Comparison of ENCODE assay signal across 19 cellular contexts in the genomic region with DNA sequence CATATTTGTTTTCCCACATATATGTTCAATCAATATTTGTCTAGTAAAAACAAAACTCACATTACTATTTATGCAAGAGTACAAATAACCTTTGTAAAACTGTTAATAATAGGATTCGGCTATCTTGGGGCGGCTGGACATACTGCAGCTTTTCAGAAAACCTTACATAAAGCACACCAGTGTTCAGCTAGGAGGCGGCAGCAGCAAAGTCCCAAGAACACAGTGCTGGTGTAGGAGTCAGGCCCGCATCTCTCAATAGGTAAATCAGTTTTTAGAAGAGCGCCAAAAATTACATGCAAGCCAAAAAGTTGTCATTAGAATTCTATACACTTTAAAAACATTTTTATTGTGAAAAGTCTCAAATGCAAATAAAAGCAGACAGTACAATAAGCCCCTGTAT. TPM values are rescaled to one million over a fixed set of nuclear protein-coding genes. Genes with fewer than 3 reads are reported as not detected.
A peak's percentile ranks its signal among the peaks of the same experiment; 100 is the strongest.
DNase-seq lines count a peak whose midpoint lies in the region; ATAC-seq, FAIRE-seq and TF ChIP-seq lines count a peak whose summit lies in the region.
"Had no signal": no experiment of that assay in that cellular context is flagged by ENCODE, and none has a peak within 500 bp of the region (broad histone marks: within the 10 kb centered on the region; RNA-seq: fewer than 3 reads in every experiment).

No MANE protein-coding gene starts in this region.

- 88% methylated on average over 5 of the region's 5 CpGs for WGBS in esophagus muscularis mucosa

- TF ChIP-seq CTCF in activated B cell treated with CpG ODN at 0.5 μM for 24 hours (IDR thresholded peaks at IDR 0.05), result no peak
- TF ChIP-seq CTCF in esophagus muscularis mucosa (IDR thresholded peaks at IDR 0.05), result no peak
- TF ChIP-seq CTCF in upper lobe of right lung (IDR thresholded peaks at IDR 0.05), result no peak

- H4K20me1 ChIP-seq in BLaER1, result peaks cover 100% of the 10 kb centered on the region

- H3K27me3 Mint-ChIP-seq in activated B cell treated with CpG ODN at 0.5 μM for 24 hours (no peaks in the 10 kb centered on the region), naive B cell (no peaks in the 10 kb centered on the region)

- TF ChIP-seq POLR2A in esophagus muscularis mucosa (IDR thresholded peaks at IDR 0.05; ENCODE audit: low read depth), result no peak

- no peaks in the 10 kb centered on the region for H3K27me3 ChIP-seq in BLaER1
- no peaks in the 10 kb centered on the region for H3K27me3 ChIP-seq in esophagus muscularis mucosa
- H3K27me3 ChIP-seq in upper lobe of right lung, result no peaks in the 10 kb centered on the region
- H3K27me3 ChIP-seq: SJSA1 had no signal

- H3K4me3 Mint-ChIP-seq in activated B cell treated with CpG ODN at 0.5 μM for 24 hours, result no peak overlapping the region
- H3K4me3 Mint-ChIP-seq in naive B cell, result peak overlapping the region in 3 of 8 donors; percentile 28 to 56 (median 44)

- H3K27ac Mint-ChIP-seq in activated B cell treated with CpG ODN at 0.5 μM for 24 hours, result peak overlapping the region; percentile 63
- H3K27ac Mint-ChIP-seq in naive B cell, result peak overlapping the region in 5 of 6 donors; percentile 12 to 88 (median 80)

- no peak overlapping the region for H3K9ac ChIP-seq in BLaER1
- H3K9ac ChIP-seq: GM23248 had no signal

- TF ChIP-seq EP300 in esophagus muscularis mucosa (IDR thresholded peaks at IDR 0.05), result no peak

- DNase-seq in GM18507 (ENCODE audit: extremely low spot score, insufficient read length, low read depth) (no peak), activated B cell treated with CpG ODN at 0.5 μM for 24 hours (no peak), naive B cell (no peak), esophagus muscularis mucosa (ENCODE audit: extremely low spot score) (no peak), upper lobe of right lung (no peak), kidney glomerular epithelial cell (lab: John Stamatoyannopoulos, UW) (no peak)
- DNase-seq: activated T-cell treated with anti-CD3 and anti-CD28 coated beads, Interleukin-2, amount 50 U/mL, for 1 hour; amniotic stem cell; GM23248; islet precursor cell; mammary epithelial cell; NCI-H2029 treated with DMSO at 0.1 percent for 48 hours; stimulated activated CD4-positive, alpha-beta T cell treated with anti-CD3 and anti-CD28 coated beads, Interleukin-4, amount 100 ng/mL, for 1 hour; T-helper 9 cell had no signal

- CTCF ChIA-PET in activated B cell treated with CpG ODN at 0.5 μM for 24 hours (lab: Charles Lee), result no interaction called here

- H3K4me1 Mint-ChIP-seq in activated B cell treated with CpG ODN at 0.5 μM for 24 hours (peaks cover 96% of the 10 kb centered on the region), naive B cell (peaks cover 82 to 99% (median 96%) of the 10 kb centered on the region in 3 donors)

- peak overlapping the region; percentile 63 for H3K4me2 ChIP-seq in BLaER1

- H3K9me3 Mint-ChIP-seq in activated B cell treated with CpG ODN at 0.5 μM for 24 hours, result no peaks in the 10 kb centered on the region
- no peaks in the 10 kb centered on the region for H3K9me3 Mint-ChIP-seq in naive B cell

- H3K36me3 ChIP-seq in BLaER1, result peaks cover 18% of the 10 kb centered on the region
- H3K36me3 ChIP-seq in esophagus muscularis mucosa, result no peaks in the 10 kb centered on the region
- H3K36me3 ChIP-seq in upper lobe of right lung, result no peaks in the 10 kb centered on the region
- H3K36me3 ChIP-seq: SJSA1, thoracic aorta had no signal

- H3K36me3 Mint-ChIP-seq in activated B cell treated with CpG ODN at 0.5 μM for 24 hours (ENCODE audit: low read depth) (peaks cover 48% of the 10 kb centered on the region), naive B cell (peaks cover 0 to 8% of the 10 kb centered on the region in 2 donors)

- H3K4me1 ChIP-seq in BLaER1, result peaks cover 100% of the 10 kb centered on the region
- H3K4me1 ChIP-seq in esophagus muscularis mucosa, result peaks cover 25 to 46% (median 30%) of the 10 kb centered on the region in 4 donors
- H3K4me1 ChIP-seq in upper lobe of right lung, result peaks cover 45% of the 10 kb centered on the region
- H3K4me1 ChIP-seq: SJSA1 had no signal

- H3K27ac ChIP-seq in BLaER1, result no peak overlapping the region
- H3K27ac ChIP-seq in esophagus muscularis mucosa (replicated peaks in 1 of 4), result no peak overlapping the region
- H3K27ac ChIP-seq in upper lobe of right lung, result no peak overlapping the region
- H3K27ac ChIP-seq: GM23248, HL-60, SJSA1, thoracic aorta had no signal

- peak; percentile 57 for FAIRE-seq in GM18507 (lab: Jason Lieb, UNC)

- ATAC-seq in activated B cell treated with CpG ODN at 0.5 μM for 24 hours (ENCODE audit: low read depth) (no peak), naive B cell (ENCODE audit: low read depth in 2 of 2) (no peak), upper lobe of right lung (no peak), GM19395 (IDR thresholded peaks at IDR 0.05; ENCODE audit: unreplicated experiment) (no peak)

- POLR2A ChIA-PET in activated B cell treated with CpG ODN at 0.5 μM for 24 hours (lab: Charles Lee), result interaction anchor here (0.8 kb wide), 1 partner anchor 11 kb away, joined by 5 read pairs; no protein-coding TSS in a partner anchor

- intact Hi-C loops in activated B cell treated with CpG ODN at 0.5 μM for 24 hours (cut with micrococcal nuclease), result loop anchor here (1.0 kb wide), 1 partner anchor 17 kb away; no protein-coding TSS in a partner anchor
- intact Hi-C loops in esophagus muscularis mucosa (cut with DNase I), result no loop called here
- intact Hi-C loops in upper lobe of right lung (cut with DNase I), result no loop called here

- H3K4me3 ChIP-seq in BLaER1 (no peak overlapping the region), esophagus muscularis mucosa (no peak overlapping the region), upper lobe of right lung (no peak overlapping the region)
- H3K4me3 ChIP-seq: GM23248, SJSA1, thoracic aorta had no signal

- H3K9me3 ChIP-seq in BLaER1, result no peaks in the 10 kb centered on the region
- no peaks in the 10 kb centered on the region for H3K9me3 ChIP-seq in esophagus muscularis mucosa
- H3K9me3 ChIP-seq in upper lobe of right lung, result no peaks in the 10 kb centered on the region
- H3K9me3 ChIP-seq: SJSA1, thoracic aorta had no signal

RNA-seq across cellular contexts. Expression of gene CCDC88C, which starts 37.5 kb away (rescaled TPM):
- total RNA-seq in activated B cell treated with CpG ODN at 0.5 μM for 24 hours (153 and 164 TPM in 2 replicates), esophagus muscularis mucosa (1 to 10 TPM; 4.2 to 6.3 (median 5.6) TPM), upper lobe of right lung (34.1 TPM)
- 10 to 100 TPM; 13.5 to 35.0 (median 15.8) TPM for polyA plus RNA-seq in naive B cell (ENCODE audit: low read depth in 6 of 6)
- total RNA-seq: GM23248, SJSA1 had no signal
- polyA plus RNA-seq: GM23248 had no signal
